ENCODE assay signal across 11 cellular contexts in the genomic region with DNA sequence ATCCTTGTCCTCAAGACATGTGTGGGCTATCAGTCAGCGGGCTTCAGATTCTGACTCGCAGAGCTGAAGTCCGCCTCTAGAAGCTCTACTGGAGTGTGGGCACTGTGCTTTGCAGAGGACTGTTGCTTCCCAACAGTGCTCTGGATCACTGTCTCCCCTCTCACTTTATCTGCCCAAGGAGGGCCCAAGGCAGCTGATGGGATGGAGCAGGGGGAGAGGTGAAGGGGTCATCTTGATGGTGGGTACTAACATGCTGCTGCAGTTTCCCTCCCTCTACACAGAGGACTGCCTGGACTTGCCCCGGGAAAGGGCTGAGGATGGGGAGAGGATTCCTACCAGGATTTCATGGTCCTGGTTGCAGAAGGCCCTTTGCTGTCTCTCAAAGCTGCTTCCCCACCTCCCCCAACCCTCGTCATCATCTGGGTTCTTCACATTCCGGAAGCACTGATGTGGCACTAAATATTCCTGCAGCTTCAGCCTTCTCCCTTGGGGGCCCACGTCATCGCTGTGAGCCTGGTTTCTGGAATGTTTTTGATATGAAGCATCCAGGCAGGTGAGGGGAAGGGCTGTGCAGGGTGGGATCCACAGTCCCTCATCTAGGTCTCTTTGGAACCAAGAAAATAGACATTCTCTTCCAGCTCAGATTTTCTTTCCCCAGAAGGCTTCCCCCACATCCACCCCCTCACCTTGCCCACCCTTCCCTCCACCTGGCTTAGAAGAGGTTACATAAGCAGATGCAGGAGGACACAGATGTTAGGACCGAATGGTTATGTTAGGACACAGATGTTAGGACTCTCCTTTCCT. TPM values are rescaled to one million over a fixed set of nuclear protein-coding genes. Genes with fewer than 3 reads are reported as not detected.
DNase-seq lines count a peak whose midpoint lies in the region; ATAC-seq and TF ChIP-seq lines count a peak whose summit lies in the region.
"Had no signal": no experiment of that assay in that cellular context is flagged by ENCODE, and none has a peak within 500 bp of the region (broad histone marks: within the 10 kb centered on the region; RNA-seq: fewer than 3 reads in every experiment).

No MANE protein-coding gene starts in this region.

- no peaks in the 10 kb centered on the region for H3K27me3 ChIP-seq in SJCRH30
- no peaks in the 10 kb centered on the region for H3K27me3 ChIP-seq in aorta (ENCODE audit: control insufficient read depth in 1 of 2, insufficient read depth in 2 of 2, low read length in 1 of 2)

- H3K4me3 ChIP-seq in SJCRH30 (no peak overlapping the region), aorta (ENCODE audit: low read length in 2 of 2) (no peak overlapping the region)

- H3K36me3 ChIP-seq in SJCRH30 (peaks cover under 1% of the 10 kb centered on the region; the same call in 1 of the 2 replicates), aorta (ENCODE audit: control insufficient read depth in 1 of 2, insufficient read depth in 2 of 2, low read length in 1 of 2) (no peaks in the 10 kb centered on the region)

- intact Hi-C loops in activated CD8-positive, alpha-beta T cell treated with anti-CD3 and anti-CD28 coated beads for 36 hours (cut with micrococcal nuclease): no loop called here
- intact Hi-C loops in aorta (cut with DNase I) (no loop called here), sciatic nerve (cut with DNase I) (no loop called here)

- peaks cover 53% of the 10 kb centered on the region for H3K4me1 Mint-ChIP-seq in activated CD8-positive, alpha-beta T cell treated with anti-CD3 and anti-CD28 coated beads for 36 hours (ENCODE audit: low read depth)
- H3K4me1 Mint-ChIP-seq in activated CD8-positive, alpha-beta T cell treated with anti-CD3 and anti-CD28 coated beads, Interleukin-2, amount 10 ng/mL, durations not matched to agents 7 days and 5 days (ENCODE audit: low read depth): peaks cover 10% of the 10 kb centered on the region
- peaks cover 76% of the 10 kb centered on the region for H3K4me1 Mint-ChIP-seq in stimulated activated memory B cell treated with anti-CD40 and anti-IgM and Interleukin-4, amounts not matched to agents 10 μg/mL and 1 μg/mL and 100 μg/mL, for 72 hours

- H3K27ac Mint-ChIP-seq in activated CD8-positive, alpha-beta T cell treated with anti-CD3 and anti-CD28 coated beads for 36 hours: peak overlapping the region; percentile 42
- no peak overlapping the region for H3K27ac Mint-ChIP-seq in activated CD8-positive, alpha-beta T cell treated with anti-CD3 and anti-CD28 coated beads, Interleukin-2, amount 10 ng/mL, durations not matched to agents 7 days and 5 days
- peak overlapping the region; percentile 50 for H3K27ac Mint-ChIP-seq in stimulated activated memory B cell treated with anti-CD40 and anti-IgM and Interleukin-4, amounts not matched to agents 10 μg/mL and 1 μg/mL and 100 μg/mL, for 72 hours

- no peak overlapping the region for H3K4me3 Mint-ChIP-seq in activated CD8-positive, alpha-beta T cell treated with anti-CD3 and anti-CD28 coated beads for 36 hours
- H3K4me3 Mint-ChIP-seq in activated CD8-positive, alpha-beta T cell treated with anti-CD3 and anti-CD28 coated beads, Interleukin-2, amount 10 ng/mL, durations not matched to agents 7 days and 5 days: no peak overlapping the region
- no peak overlapping the region for H3K4me3 Mint-ChIP-seq in stimulated activated memory B cell treated with anti-CD40 and anti-IgM and Interleukin-4, amounts not matched to agents 10 μg/mL and 1 μg/mL and 100 μg/mL, for 72 hours

- 77 to 80% methylated on average over 9 of the region's 9 CpGs for WGBS in aorta, 2 donors

- POLR2A ChIA-PET in activated CD8-positive, alpha-beta T cell treated with anti-CD3 and anti-CD28 coated beads for 36 hours (lab: Charles Lee): interaction anchor here (0.6 to 2.2 kb wide), 2 partner anchors 15 to 20 kb away, joined by 3 to 10 read pairs; no protein-coding TSS in a partner anchor
- POLR2A ChIA-PET in activated CD8-positive, alpha-beta T cell treated with anti-CD3 and anti-CD28 coated beads, Interleukin-2, amount 10 ng/mL, durations not matched to agents 7 days and 5 days (lab: Charles Lee): interaction anchor here (1.4 to 1.8 kb wide), 2 partner anchors 11 to 15 kb away, joined by 6 to 7 read pairs; no protein-coding TSS in a partner anchor

- H3K4me1 ChIP-seq in SJCRH30 (peaks cover 65% of the 10 kb centered on the region), aorta (ENCODE audit: control insufficient read depth in 1 of 2, insufficient read depth in 2 of 2, low read length in 2 of 2) (no peaks in the 10 kb centered on the region)

- no peak for DNase-seq in activated CD8-positive, alpha-beta T cell treated with anti-CD3 and anti-CD28 coated beads for 36 hours
- no peak for DNase-seq in activated CD8-positive, alpha-beta T cell treated with anti-CD3 and anti-CD28 coated beads, Interleukin-2, amount 10 ng/mL, durations not matched to agents 7 days and 5 days
- DNase-seq in SJCRH30: peak; percentile 89 to 93
- peak; percentile 69 for DNase-seq in fibroblast of the conjunctiva (ENCODE audit: low read depth)
- DNase-seq in aorta: no peak
- no peak for DNase-seq in stimulated activated CD4-positive, alpha-beta T cell treated with anti-CD3 and anti-CD28 coated beads, Interleukin-1b, Interleukin-23, amount 100 ng/mL, for 48 hours
- no peak for DNase-seq in sciatic nerve (ENCODE audit: low spot score)
- DNase-seq: DND-41; effector memory CD4-positive, alpha-beta T cell had no signal

- H3K27ac ChIP-seq in SJCRH30: peak overlapping the region; percentile 65
- no peak overlapping the region for H3K27ac ChIP-seq in aorta (ENCODE audit: low read depth in 1 of 2, low read length in 2 of 2)

- peaks cover 4% of the 10 kb centered on the region for H3K36me3 Mint-ChIP-seq in activated CD8-positive, alpha-beta T cell treated with anti-CD3 and anti-CD28 coated beads for 36 hours (ENCODE audit: low read depth)
- H3K36me3 Mint-ChIP-seq in activated CD8-positive, alpha-beta T cell treated with anti-CD3 and anti-CD28 coated beads, Interleukin-2, amount 10 ng/mL, durations not matched to agents 7 days and 5 days (ENCODE audit: low read depth): peaks cover 4% of the 10 kb centered on the region
- peaks cover 20% of the 10 kb centered on the region for H3K36me3 Mint-ChIP-seq in stimulated activated memory B cell treated with anti-CD40 and anti-IgM and Interleukin-4, amounts not matched to agents 10 μg/mL and 1 μg/mL and 100 μg/mL, for 72 hours

- no peaks in the 10 kb centered on the region for H3K9me3 Mint-ChIP-seq in activated CD8-positive, alpha-beta T cell treated with anti-CD3 and anti-CD28 coated beads for 36 hours
- no peaks in the 10 kb centered on the region for H3K9me3 Mint-ChIP-seq in activated CD8-positive, alpha-beta T cell treated with anti-CD3 and anti-CD28 coated beads, Interleukin-2, amount 10 ng/mL, durations not matched to agents 7 days and 5 days (ENCODE audit: insufficient read depth)
- H3K9me3 Mint-ChIP-seq in stimulated activated memory B cell treated with anti-CD40 and anti-IgM and Interleukin-4, amounts not matched to agents 10 μg/mL and 1 μg/mL and 100 μg/mL, for 72 hours: no peaks in the 10 kb centered on the region

- TF ChIP-seq CTCF in activated CD8-positive, alpha-beta T cell treated with anti-CD3 and anti-CD28 coated beads for 36 hours (IDR thresholded peaks at IDR 0.05): no peak

- H3K9me3 ChIP-seq in SJCRH30 (replicated peaks) (no peaks in the 10 kb centered on the region), aorta (ENCODE audit: control insufficient read depth, low read length) (no peaks in the 10 kb centered on the region)

- no peaks in the 10 kb centered on the region for H3K27me3 Mint-ChIP-seq in activated CD8-positive, alpha-beta T cell treated with anti-CD3 and anti-CD28 coated beads for 36 hours
- peaks cover 17% of the 10 kb centered on the region for H3K27me3 Mint-ChIP-seq in activated CD8-positive, alpha-beta T cell treated with anti-CD3 and anti-CD28 coated beads, Interleukin-2, amount 10 ng/mL, durations not matched to agents 7 days and 5 days (ENCODE audit: low read depth)
- H3K27me3 Mint-ChIP-seq in stimulated activated memory B cell treated with anti-CD40 and anti-IgM and Interleukin-4, amounts not matched to agents 10 μg/mL and 1 μg/mL and 100 μg/mL, for 72 hours: no peaks in the 10 kb centered on the region

- ATAC-seq in activated CD8-positive, alpha-beta T cell treated with anti-CD3 and anti-CD28 coated beads for 36 hours: no peak
- no peak for ATAC-seq in activated CD8-positive, alpha-beta T cell treated with anti-CD3 and anti-CD28 coated beads, Interleukin-2, amount 10 ng/mL, durations not matched to agents 7 days and 5 days
- ATAC-seq in stimulated activated memory B cell treated with anti-CD40 and anti-IgM and Interleukin-4, amounts not matched to agents 10 μg/mL and 1 μg/mL and 100 μg/mL, for 72 hours: no peak
- ATAC-seq in aorta (ENCODE audit: low FRiP score) (no peak), sciatic nerve (no peak)

- CTCF ChIA-PET in activated CD8-positive, alpha-beta T cell treated with anti-CD3 and anti-CD28 coated beads for 36 hours (lab: Charles Lee): interaction anchor here (0.8 to 3.7 kb wide), 4 partner anchors 25 to 42 kb away, joined by 3 to 13 read pairs (median 3); no protein-coding TSS in a partner anchor
- CTCF ChIA-PET in activated CD8-positive, alpha-beta T cell treated with anti-CD3 and anti-CD28 coated beads, Interleukin-2, amount 10 ng/mL, durations not matched to agents 7 days and 5 days (lab: Charles Lee): interaction anchor here (1.1 to 31.0 kb wide), 5 partner anchors 11 to 56 kb away, joined by 3 to 1266 read pairs (median 12); a partner anchor contains a TSS

RNA-seq across cellular contexts. Expression of a gene that starts 23.2 kb away (rescaled TPM):
- total RNA-seq in activated CD8-positive, alpha-beta T cell treated with anti-CD3 and anti-CD28 coated beads for 36 hours: 1 to 10 TPM; 1.9 TPM
- 1 to 10 TPM; 1.6 TPM for total RNA-seq in activated CD8-positive, alpha-beta T cell treated with anti-CD3 and anti-CD28 coated beads, Interleukin-2, amount 10 ng/mL, durations not matched to agents 7 days and 5 days
- total RNA-seq in SJCRH30 (2014; rRNA removed; shearing (Covaris generic)): 2.1 and 2.2 TPM in 2 replicates
- total RNA-seq in aorta (1 to 10 TPM; 1.7 to 2.5 TPM), sciatic nerve (4.7 TPM)
- 1 to 10 TPM in 1 of 2 donors, under 1 TPM in 1; 0.49 to 3.0 TPM for polyA plus RNA-seq in aorta

RNA-seq across cellular contexts. Expression of a gene that starts 58.3 kb away (rescaled TPM):
- not detected for total RNA-seq in activated CD8-positive, alpha-beta T cell treated with anti-CD3 and anti-CD28 coated beads for 36 hours
- not detected for total RNA-seq in activated CD8-positive, alpha-beta T cell treated with anti-CD3 and anti-CD28 coated beads, Interleukin-2, amount 10 ng/mL, durations not matched to agents 7 days and 5 days
- not detected in 2 replicates for total RNA-seq in SJCRH30 (2014; rRNA removed; shearing (Covaris generic))
- 1 to 10 TPM in 1 of 2 donors, not detected in 1; 1.2 TPM for total RNA-seq in aorta
- not detected for polyA plus RNA-seq in aorta
- total RNA-seq in sciatic nerve: 17.4 TPM
- total RNA-seq: T-helper 1 cell treated with Interleukin-12 subunit alpha and Interleukin-12 subunit beta and Interleukin-4 antibody, amounts not matched to agents 30 ng/mL and 1 ng/mL, for 36 hours had no signal

Comparison
In these comparisons a context has a peak if more than half of its experiments do, and no peak if none do; other contexts are left out.
1. DNase-seq: peak in SJCRH30 (2 of 2) and fibroblast of the conjunctiva (single experiment); none in activated CD8-positive, alpha-beta T cell treated with anti-CD3 and anti-CD28 coated beads for 36 hours (single experiment), activated CD8-positive, alpha-beta T cell treated with anti-CD3 and anti-CD28 coated beads, Interleukin-2, amount 10 ng/mL, durations not matched to agents 7 days and 5 days (single experiment), aorta (0 of 2), stimulated activated CD4-positive, alpha-beta T cell treated with anti-CD3 and anti-CD28 coated beads, Interleukin-1b, Interleukin-23, amount 100 ng/mL, for 48 hours (single experiment) and sciatic nerve (single experiment).